8 cellular contexts compared by ENCODE assay signal in genomic region chr19:49637865-49638350, GRCh38.
A peak's percentile ranks its signal among the peaks of the same experiment; 100 is the strongest.
DNase-seq lines count a peak whose midpoint lies in the region; ATAC-seq and TF ChIP-seq lines count a peak whose summit lies in the region.

No MANE protein-coding gene starts in this region.

- no peaks in the 10 kb centered on the region for H3K9me3 Mint-ChIP-seq in T-helper 2 cell treated with Interferon-gamma antibody and Interleukin-4, amounts not matched to agents 5 μg/mL and 100 μg/mL, for 36 hours
- H3K9me3 Mint-ChIP-seq in nephron progenitor cell: no peaks in the 10 kb centered on the region

- no peak for DNase-seq in T-helper 2 cell treated with Interferon-gamma antibody and Interleukin-4, amounts not matched to agents 5 μg/mL and 100 μg/mL, for 36 hours (ENCODE audit: low spot score)
- DNase-seq in T-helper 2 cell (no peak), SW480 (ENCODE audit: low spot score) (peak; percentile 55), fibroblast of mammary gland (ENCODE audit: low read depth) (peak; percentile 75), nephron progenitor cell (peak; percentile 36)

- ATAC-seq in HG03108 (IDR thresholded peaks at IDR 0.05; ENCODE audit: unreplicated experiment) (no peak), HG03565 (IDR thresholded peaks at IDR 0.05; ENCODE audit: unreplicated experiment) (no peak), GM19455 (IDR thresholded peaks at IDR 0.05; ENCODE audit: unreplicated experiment) (no peak)

- no peak for TF ChIP-seq CTCF in fibroblast of mammary gland (conservative IDR thresholded peaks at IDR 0.05; ENCODE audit: control insufficient read depth, insufficient read depth, low read depth, low read length)
- no peak for TF ChIP-seq CTCF in nephron progenitor cell (IDR thresholded peaks at IDR 0.05)

- no peak overlapping the region for H3K27ac Mint-ChIP-seq in T-helper 2 cell treated with Interferon-gamma antibody and Interleukin-4, amounts not matched to agents 5 μg/mL and 100 μg/mL, for 36 hours
- H3K27ac Mint-ChIP-seq in nephron progenitor cell: no peak overlapping the region

- peaks cover 30% of the 10 kb centered on the region for H3K4me1 Mint-ChIP-seq in T-helper 2 cell treated with Interferon-gamma antibody and Interleukin-4, amounts not matched to agents 5 μg/mL and 100 μg/mL, for 36 hours (ENCODE audit: low read depth)
- peaks cover 73% of the 10 kb centered on the region for H3K4me1 Mint-ChIP-seq in nephron progenitor cell

- H3K27me3 Mint-ChIP-seq in T-helper 2 cell treated with Interferon-gamma antibody and Interleukin-4, amounts not matched to agents 5 μg/mL and 100 μg/mL, for 36 hours (ENCODE audit: low read depth): peaks cover 5% of the 10 kb centered on the region
- H3K27me3 Mint-ChIP-seq in nephron progenitor cell (ENCODE audit: low read depth, poor library complexity): no peaks in the 10 kb centered on the region

- H3K36me3 Mint-ChIP-seq in T-helper 2 cell treated with Interferon-gamma antibody and Interleukin-4, amounts not matched to agents 5 μg/mL and 100 μg/mL, for 36 hours (ENCODE audit: low read depth): no peaks in the 10 kb centered on the region
- no peaks in the 10 kb centered on the region for H3K36me3 Mint-ChIP-seq in nephron progenitor cell (ENCODE audit: low read depth)

- peak overlapping the region; percentile 76 for H3K4me3 ChIP-seq in fibroblast of mammary gland (ENCODE audit: control insufficient read depth, low read depth, low read length)

- peak overlapping the region; percentile 80 for H3K4me3 Mint-ChIP-seq in T-helper 2 cell treated with Interferon-gamma antibody and Interleukin-4, amounts not matched to agents 5 μg/mL and 100 μg/mL, for 36 hours
- peak overlapping the region; percentile 82 for H3K4me3 Mint-ChIP-seq in nephron progenitor cell

Comparison
In these comparisons a context has a peak if more than half of its experiments do, and no peak if none do; other contexts are left out.
1. DNase-seq: peak in SW480 (single experiment), fibroblast of mammary gland (single experiment) and nephron progenitor cell (single experiment); none in T-helper 2 cell treated with Interferon-gamma antibody and Interleukin-4, amounts not matched to agents 5 μg/mL and 100 μg/mL, for 36 hours (single experiment) and T-helper 2 cell (0 of 5).